In genomic region chr6:3245216-3245615, GRCh38 we compare ENCODE assay signal across 20 cellular contexts. TPM values are rescaled to one million over a fixed set of nuclear protein-coding genes. Genes with fewer than 3 reads are reported as not detected.
DNase-seq lines count a peak whose midpoint lies in the region; ATAC-seq and TF ChIP-seq lines count a peak whose summit lies in the region.
"Had no signal": no experiment of that assay in that cellular context is flagged by ENCODE, and none has a peak within 500 bp of the region (broad histone marks: within the 10 kb centered on the region; RNA-seq: fewer than 3 reads in every experiment).

No MANE protein-coding gene starts in this region.

- H2BK5ac ChIP-seq in mesendoderm (ENCODE audit: low read length) = no peak overlapping the region

- H3K4me3 ChIP-seq in liver (ENCODE audit: low read depth in 1 of 3, low read length in 3 of 3) (no peak overlapping the region), mesendoderm (ENCODE audit: low read length) (no peak overlapping the region)
- H3K4me3 ChIP-seq: BLaER1 treated with 17β-estradiol and CSF1 and Interleukin-3, amounts not matched to agents 10 nM and 100 nM; GM23338 had no signal

- H3K79me1 ChIP-seq in mesendoderm (ENCODE audit: low read length) = no peaks in the 10 kb centered on the region

- H2BK15ac ChIP-seq in mesendoderm (replicated peaks; ENCODE audit: low read depth) = no peak overlapping the region

- TF ChIP-seq RAD21 in liver (IDR thresholded peaks at IDR 0.05) = peak in 1 of 2 donors; percentile 57

- peak overlapping the region; percentile 29 for H3K27ac Mint-ChIP-seq in chondrocyte (ENCODE audit: unreplicated experiment)
- H3K27ac Mint-ChIP-seq: CD4-positive, alpha-beta memory T cell; GM23338; H9 had no signal

- no peaks in the 10 kb centered on the region for H3K79me2 ChIP-seq in mesendoderm (ENCODE audit: control insufficient read depth, insufficient read depth, low read length)

- H3K36me3 Mint-ChIP-seq in chondrocyte (ENCODE audit: low read depth) = no peaks in the 10 kb centered on the region

- DNase-seq in chondrocyte (ENCODE audit: low spot score) (no peak), mesendoderm (no peak), NCI-H446 (lab: John Stamatoyannopoulos, UW) (no peak), NCI-H1048 (lab: John Stamatoyannopoulos, UW) (no peak), NCI-H524 (lab: John Stamatoyannopoulos, UW) (no peak)
- DNase-seq: AML-193; BE2C; Calu3; CD4-positive, alpha-beta memory T cell; COR-L47; DMS53; DND-41; H9 had no signal

- no peaks in the 10 kb centered on the region for H3K27me3 Mint-ChIP-seq in chondrocyte (ENCODE audit: low read depth)

- H3K4ac ChIP-seq in mesendoderm (ENCODE audit: low read depth, low read length) = no peak overlapping the region

- H4K5ac ChIP-seq in mesendoderm (ENCODE audit: low read length) = no peak overlapping the region

- H3K23ac ChIP-seq in mesendoderm (ENCODE audit: low read length) = no peak overlapping the region

- TF ChIP-seq CTCF in C4-2B (conservative IDR thresholded peaks at IDR 0.05) (no peak), chondrocyte (IDR thresholded peaks at IDR 0.05) (no peak), liver (IDR thresholded peaks at IDR 0.05; ENCODE audit: low read depth, low read length, missing input control) (no peak)

- no peak overlapping the region for H2AK5ac ChIP-seq in mesendoderm (ENCODE audit: low read length)

- H3K36me3 ChIP-seq in liver (ENCODE audit: control insufficient read depth in 4 of 4, insufficient read depth in 3 of 4, low read depth in 1 of 4, low read length in 3 of 4) = no peaks in the 10 kb centered on the region
- H3K36me3 ChIP-seq in mesendoderm (ENCODE audit: control insufficient read depth, insufficient read depth, low read length) = no peaks in the 10 kb centered on the region
- H3K36me3 ChIP-seq: BE2C; BLaER1 treated with 17β-estradiol and CSF1 and Interleukin-3, amounts not matched to agents 10 nM and 100 nM had no signal

- peaks cover 5% of the 10 kb centered on the region for H3K9me3 Mint-ChIP-seq in chondrocyte (ENCODE audit: low read depth)
- H3K9me3 Mint-ChIP-seq: CD4-positive, alpha-beta memory T cell; GM23338; H9 had no signal

- no peak overlapping the region for H4K8ac ChIP-seq in mesendoderm (ENCODE audit: low read depth, low read length)

- peaks cover 0 to 6% (median 0%) of the 10 kb centered on the region in 4 donors for H3K9me3 ChIP-seq in liver (ENCODE audit: control insufficient read depth in 4 of 4, low read length in 3 of 4)
- H3K9me3 ChIP-seq: BE2C; BLaER1 treated with 17β-estradiol and CSF1 and Interleukin-3, amounts not matched to agents 10 nM and 100 nM had no signal

- H3K4me1 Mint-ChIP-seq in chondrocyte (ENCODE audit: low read depth) = peaks cover 30% of the 10 kb centered on the region
- H3K4me1 Mint-ChIP-seq: CD4-positive, alpha-beta memory T cell had no signal

- H3K27ac ChIP-seq in C4-2B = peak overlapping the region; percentile 11; the same call in 1 of the 2 replicates
- peak overlapping the region; percentile 49 to 66 for H3K27ac ChIP-seq in liver (ENCODE audit: low read depth in 1 of 2, low read length in 2 of 2)
- H3K27ac ChIP-seq in mesendoderm (ENCODE audit: low read depth, low read length) = no peak overlapping the region
- H3K27ac ChIP-seq: 22Rv1; BLaER1 treated with 17β-estradiol and CSF1 and Interleukin-3, amounts not matched to agents 10 nM and 100 nM had no signal

- H3K18ac ChIP-seq in mesendoderm (ENCODE audit: low read length) = no peak overlapping the region

- H2BK120ac ChIP-seq in mesendoderm (ENCODE audit: low read depth, low read length) = no peak overlapping the region

- H3K4me3 Mint-ChIP-seq in chondrocyte (ENCODE audit: unreplicated experiment) = no peak overlapping the region
- H3K4me3 Mint-ChIP-seq: CD4-positive, alpha-beta memory T cell; GM23338; H9 had no signal

- 49% methylated on average over 5 of the region's 5 CpGs for WGBS in liver
- WGBS in mesendoderm (ENCODE audit: extremely low coverage, insufficient coverage, low lambda C conversion rate) = no CpG with 5 or more reads among the region's 5 CpGs

- H3K4me2 ChIP-seq in mesendoderm (ENCODE audit: low read length) = no peak overlapping the region
- H3K4me2 ChIP-seq: BLaER1 treated with 17β-estradiol and CSF1 and Interleukin-3, amounts not matched to agents 10 nM and 100 nM; GM23338 had no signal

- peak overlapping the region; percentile 2 for H3K56ac ChIP-seq in mesendoderm (ENCODE audit: low read length)

- H3K4me1 ChIP-seq in liver (ENCODE audit: control insufficient read depth in 4 of 4, insufficient read depth in 4 of 4, low read length in 3 of 4) = peaks cover 0 to 5% (median 3%) of the 10 kb centered on the region in 4 donors
- peaks cover 4% of the 10 kb centered on the region for H3K4me1 ChIP-seq in mesendoderm (ENCODE audit: control insufficient read depth, low read depth, low read length)

- no peak for ATAC-seq in HG03469 (IDR thresholded peaks at IDR 0.05; ENCODE audit: unreplicated experiment)
- ATAC-seq: GM23338, HCT116 had no signal

- H3K27me3 ChIP-seq in liver (ENCODE audit: control insufficient read depth in 4 of 4, insufficient read depth in 4 of 4, low read length in 3 of 4) (no peaks in the 10 kb centered on the region), mesendoderm (ENCODE audit: insufficient read depth, low read length, poor library complexity) (no peaks in the 10 kb centered on the region)
- H3K27me3 ChIP-seq: BE2C had no signal

- H3K9ac ChIP-seq in liver (ENCODE audit: low read depth in 1 of 2, low read length in 2 of 2) (no peak overlapping the region), mesendoderm (ENCODE audit: low read length) (no peak overlapping the region)
- H3K9ac ChIP-seq: BLaER1 treated with 17β-estradiol and CSF1 and Interleukin-3, amounts not matched to agents 10 nM and 100 nM had no signal

TF ChIP-seq in liver, 16 proteins besides CTCF, POLR2A, EP300 and RAD21:
- TF ChIP-seq RXRA (IDR thresholded peaks at IDR 0.05) (peak; percentile 80 to 84), FOXA2 (IDR thresholded peaks at IDR 0.05) (no peak), MAX (IDR thresholded peaks at IDR 0.05) (peak; percentile 73), JUND (IDR thresholded peaks at IDR 0.05) (peak; percentile 40 to 42), YY1 (IDR thresholded peaks at IDR 0.05) (peak; percentile 56), ATF3 (IDR thresholded peaks at IDR 0.05) (no peak), EGR1 (IDR thresholded peaks at IDR 0.05; ENCODE audit: low read depth in 2 of 2) (peak in 1 of 2 donors; percentile 37), HNF4G (IDR thresholded peaks at IDR 0.05) (peak; percentile 77), HNF4A (conservative IDR thresholded peaks at IDR 0.05) (peak; percentile 97 to 98), ZBTB33 (IDR thresholded peaks at IDR 0.05) (no peak), SP1 (IDR thresholded peaks at IDR 0.05) (peak; percentile 86), REST (IDR thresholded peaks at IDR 0.05) (no peak)

RNA-seq across cellular contexts. Expression of gene PSMG4, which starts 13.5 kb away (rescaled TPM):
- total RNA-seq in chondrocyte = 16.2 to 24.7 TPM (median 17.2 TPM) in 3 replicates
- total RNA-seq in liver = 10 to 100 TPM; 10.7 to 12.0 TPM
- 10 to 100 TPM; 18.1 to 28.5 TPM for polyA plus RNA-seq in liver
- 53.4 TPM for polyA plus RNA-seq in mesendoderm (2013, experiment 1 of 2)
- 51.8 TPM for polyA plus RNA-seq in mesendoderm (2013, experiment 2 of 2)

RNA-seq across cellular contexts. Expression of gene TUBB2B, which starts 17.8 kb away (rescaled TPM):
- total RNA-seq in chondrocyte (109 to 119 TPM (median 117 TPM) in 3 replicates), liver (1 to 10 TPM; 2.1 to 4.6 TPM)
- polyA plus RNA-seq in liver = 1 to 10 TPM in 1 of 2 donors, under 1 TPM in 1; 0.22 to 4.3 TPM
- 1,328 TPM for polyA plus RNA-seq in mesendoderm (2013, experiment 1 of 2)
- polyA plus RNA-seq in mesendoderm (2013, experiment 2 of 2) = 1,392 TPM
- total RNA-seq: CD4-positive, alpha-beta memory T cell had no signal

Comparison
In these comparisons a context has a peak if more than half of its experiments do, and no peak if none do; other contexts are left out.
1. RNA of gene TUBB2B, which starts 17.8 kb away (total RNA-seq): 109 to 119 TPM in chondrocyte; 2.1 to 4.6 TPM in liver; every median in the first group is over 10 times any median in the second.